ENCODE assay signal across 10 cellular contexts in genomic region chr11:110908401-110909106, GRCh38.
DNase-seq lines count a peak whose midpoint lies in the region; ATAC-seq, FAIRE-seq and TF ChIP-seq lines count a peak whose summit lies in the region.
"Had no signal": no experiment of that assay in that cellular context is flagged by ENCODE, and none has a peak within 500 bp of the region (broad histone marks: within the 10 kb centered on the region; RNA-seq: fewer than 3 reads in every experiment).

No MANE protein-coding gene starts in this region.

- no peaks in the 10 kb centered on the region for H3K9me3 ChIP-seq in T-helper 17 cell (ENCODE audit: control insufficient read depth, low read length, poor library complexity, severe bottlenecking)

- CTCF ChIA-PET in activated naive CD4-positive, alpha-beta T cell treated with anti-CD3 and anti-CD28 coated beads, Interleukin-2, amount 10 ng/mL, durations not matched to agents 7 days and 5 days (lab: Charles Lee) = interaction anchor here (0.6 to 1.1 kb wide), 2 partner anchors 48 to 120 kb away, joined by 3 read pairs; no protein-coding TSS in a partner anchor

- H3K4me1 Mint-ChIP-seq in activated naive CD4-positive, alpha-beta T cell treated with anti-CD3 and anti-CD28 coated beads, Interleukin-2, amount 10 ng/mL, durations not matched to agents 7 days and 5 days = peaks cover 27% of the 10 kb centered on the region
- H3K4me1 Mint-ChIP-seq in T-helper 17 cell = peaks cover 10% of the 10 kb centered on the region

- ATAC-seq in T-helper 17 cell = no peak

- no peak for TF ChIP-seq CTCF in foreskin fibroblast (IDR thresholded peaks at IDR 0.05; ENCODE audit: low read depth, low read length)

- no peaks in the 10 kb centered on the region for H3K27me3 Mint-ChIP-seq in activated naive CD4-positive, alpha-beta T cell treated with anti-CD3 and anti-CD28 coated beads, Interleukin-2, amount 10 ng/mL, durations not matched to agents 7 days and 5 days
- H3K27me3 Mint-ChIP-seq in T-helper 17 cell = no peaks in the 10 kb centered on the region

- H3K36me3 Mint-ChIP-seq in activated naive CD4-positive, alpha-beta T cell treated with anti-CD3 and anti-CD28 coated beads, Interleukin-2, amount 10 ng/mL, durations not matched to agents 7 days and 5 days = peaks cover 7% of the 10 kb centered on the region
- H3K36me3 Mint-ChIP-seq in T-helper 17 cell (ENCODE audit: low read depth) = no peaks in the 10 kb centered on the region

- H3K4me3 ChIP-seq in foreskin fibroblast (ENCODE audit: low read depth in 1 of 2, low read length in 2 of 2) = no peak overlapping the region

- no peak overlapping the region for H3K4me3 Mint-ChIP-seq in activated naive CD4-positive, alpha-beta T cell treated with anti-CD3 and anti-CD28 coated beads, Interleukin-2, amount 10 ng/mL, durations not matched to agents 7 days and 5 days
- no peak overlapping the region for H3K4me3 Mint-ChIP-seq in T-helper 17 cell

- DNase-seq in activated naive CD4-positive, alpha-beta T cell treated with anti-CD3 and anti-CD28 coated beads, Interleukin-2, amount 10 ng/mL, durations not matched to agents 7 days and 5 days = peak; percentile 38
- DNase-seq in activated naive CD4-positive, alpha-beta T cell (lab: John Stamatoyannopoulos, UW) = no peak
- no peak for DNase-seq in T-helper 17 cell
- peak; percentile 77 to 89 for DNase-seq in foreskin fibroblast
- DNase-seq in urothelium cell line (ENCODE audit: low spot score) = peak; percentile 78
- no peak for DNase-seq in stimulated activated CD4-positive, alpha-beta T cell treated with anti-CD3 and anti-CD28 coated beads, Interleukin-4, amount 100 ng/mL, for 24 hours
- DNase-seq in activated gamma-delta T cell treated with Interleukin-2 at 50 U/mL for 16 hours = no peak
- DNase-seq in GM19238 (ENCODE audit: insufficient read length, low spot score) = no peak
- DNase-seq: foreskin melanocyte, occipital lobe had no signal

- peak overlapping the region; percentile 87 for H3K27ac Mint-ChIP-seq in activated naive CD4-positive, alpha-beta T cell treated with anti-CD3 and anti-CD28 coated beads, Interleukin-2, amount 10 ng/mL, durations not matched to agents 7 days and 5 days
- peak overlapping the region; percentile 4 for H3K27ac Mint-ChIP-seq in T-helper 17 cell

- peak; percentile 56 for FAIRE-seq in urothelium cell line (lab: Jason Lieb, UNC)

- H3K9me3 Mint-ChIP-seq in activated naive CD4-positive, alpha-beta T cell treated with anti-CD3 and anti-CD28 coated beads, Interleukin-2, amount 10 ng/mL, durations not matched to agents 7 days and 5 days = peaks cover 10% of the 10 kb centered on the region

Comparison
In these comparisons a context has a peak if more than half of its experiments do, and no peak if none do; other contexts are left out.
1. DNase-seq: peak in activated naive CD4-positive, alpha-beta T cell treated with anti-CD3 and anti-CD28 coated beads, Interleukin-2, amount 10 ng/mL, durations not matched to agents 7 days and 5 days (single experiment), foreskin fibroblast (2 of 2) and urothelium cell line (single experiment); none in activated naive CD4-positive, alpha-beta T cell (0 of 4), T-helper 17 cell (0 of 3), stimulated activated CD4-positive, alpha-beta T cell treated with anti-CD3 and anti-CD28 coated beads, Interleukin-4, amount 100 ng/mL, for 24 hours (single experiment), activated gamma-delta T cell treated with Interleukin-2 at 50 U/mL for 16 hours (single experiment) and GM19238 (single experiment).